8 cellular contexts compared by ENCODE assay signal in the genomic region with DNA sequence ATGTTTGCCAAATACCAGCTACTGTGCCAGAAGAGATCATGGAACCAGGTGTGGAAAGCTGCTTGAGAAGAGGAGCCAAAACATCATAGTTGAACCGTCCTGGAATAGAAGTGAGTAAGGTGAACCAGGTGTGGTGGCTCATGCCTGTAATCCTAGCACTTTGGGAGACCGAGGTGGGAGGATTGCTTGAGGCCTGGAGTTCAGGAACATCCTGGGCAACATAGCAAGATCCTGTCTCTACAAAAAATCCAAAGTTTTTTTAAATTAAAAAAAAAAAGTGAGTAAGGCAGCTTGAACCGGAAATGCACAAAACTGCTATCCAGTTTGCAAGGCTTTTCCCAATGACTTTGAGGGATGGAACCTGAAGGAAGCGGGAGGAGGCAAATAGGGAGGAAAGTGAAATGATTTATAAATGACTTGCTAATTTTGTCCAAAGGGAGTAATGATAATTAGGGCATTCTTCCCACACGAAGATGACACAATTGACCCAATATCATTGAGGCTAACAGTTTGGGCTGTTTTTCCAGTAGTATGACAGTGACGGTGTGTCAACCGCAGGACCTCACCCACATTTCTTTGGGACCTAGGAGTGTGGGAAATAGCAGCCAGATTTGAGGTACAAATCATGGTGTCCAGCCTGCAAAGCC. TPM values are rescaled to one million over a fixed set of nuclear protein-coding genes. Genes with fewer than 3 reads are reported as not detected.
A peak's percentile ranks its signal among the peaks of the same experiment; 100 is the strongest.
DNase-seq lines count a peak whose midpoint lies in the region; ATAC-seq lines count a peak whose summit lies in the region.

No MANE protein-coding gene starts in this region.

- no CpG with 5 or more reads among the region's 7 CpGs for WGBS in trophoblast cell (ENCODE audit: extremely low coverage, insufficient coverage, insufficient read length)

- H2BK120ac ChIP-seq in trophoblast cell (ENCODE audit: insufficient read depth, low read length, poor library complexity): no peak overlapping the region

- no peak overlapping the region for H3K23ac ChIP-seq in trophoblast cell (ENCODE audit: low read length)

- peak overlapping the region; percentile 52 for H2BK12ac ChIP-seq in trophoblast cell (ENCODE audit: low read length)

- H4K12ac ChIP-seq in trophoblast cell (ENCODE audit: low read depth, low read length): no peak overlapping the region

- peaks cover 8 to 40% (median 22%) of the 10 kb centered on the region in 10 experiments; a peak in 19 of 20 replicates for H3K4me1 ChIP-seq in BLaER1 treated with 17β-estradiol and CSF1 and Interleukin-3, amounts not matched to agents 10 nM and 100 nM
- H3K4me1 ChIP-seq in SJSA1 (replicated peaks) (peaks cover 51% of the 10 kb centered on the region), trophoblast cell (ENCODE audit: control insufficient read depth in 1 of 2, insufficient read depth in 2 of 2, low read length in 2 of 2) (peaks cover 18% of the 10 kb centered on the region in 2 experiments)

- DNase-seq in SJSA1 (ENCODE audit: low read depth in 1 of 2, low spot score in 2 of 2) (no peak), globus pallidus (ENCODE audit: low spot score) (peak; percentile 16), trophoblast cell (no peak), amniotic stem cell (lab: John Stamatoyannopoulos, UW) (no peak)

- 0 out of 20 replicates have a peak overlapping the region, but pooled peaks of 2 of the 10 experiments have one; percentile 69 to 72 for H3K4me3 ChIP-seq in BLaER1 treated with 17β-estradiol and CSF1 and Interleukin-3, amounts not matched to agents 10 nM and 100 nM
- H3K4me3 ChIP-seq in SJSA1 (peak overlapping the region; percentile 94; the same call in 1 of the 2 replicates), trophoblast cell (ENCODE audit: low read depth, low read length) (no peak overlapping the region)

- H3K79me2 ChIP-seq in trophoblast cell (ENCODE audit: control insufficient read depth, insufficient read depth, low read length, poor library complexity): peaks cover 21% of the 10 kb centered on the region

- H2AK5ac ChIP-seq in trophoblast cell (ENCODE audit: low read length): peak overlapping the region; percentile 60

- H3K18ac ChIP-seq in trophoblast cell (ENCODE audit: low read length): no peak overlapping the region

- H4K8ac ChIP-seq in trophoblast cell (ENCODE audit: low read depth, low read length): no peak overlapping the region

- H3K4me2 ChIP-seq in BLaER1 treated with 17β-estradiol and CSF1 and Interleukin-3, amounts not matched to agents 10 nM and 100 nM: peak overlapping the region in 6 of 11 experiments; percentile 87 to 98 (median 94); a peak in 9 of 22 replicates
- no peak overlapping the region for H3K4me2 ChIP-seq in trophoblast cell (ENCODE audit: low read length)

- no peaks in the 10 kb centered on the region for H3K9me3 ChIP-seq in BLaER1 treated with 17β-estradiol and CSF1 and Interleukin-3, amounts not matched to agents 10 nM and 100 nM (replicated peaks in 1 of 11)
- H3K9me3 ChIP-seq in SJSA1 (replicated peaks) (no peaks in the 10 kb centered on the region; the same call in 1 of the 2 replicates), trophoblast cell (ENCODE audit: insufficient read depth, low read depth, low read length) (no peaks in the 10 kb centered on the region)

- H3K27me3 ChIP-seq in BLaER1 treated with 17β-estradiol and CSF1 and Interleukin-3, amounts not matched to agents 10 nM and 100 nM: peaks cover 24 to 41% (median 36%) of the 10 kb centered on the region in 11 experiments; a peak in 21 of 22 replicates
- H3K27me3 ChIP-seq in SJSA1 (replicated peaks) (no peaks in the 10 kb centered on the region), trophoblast cell (ENCODE audit: insufficient read depth, low read length) (peaks cover 2% of the 10 kb centered on the region)

- no peak overlapping the region for H3K4ac ChIP-seq in trophoblast cell (ENCODE audit: low read depth, low read length)

- H2AFZ ChIP-seq in trophoblast cell (ENCODE audit: insufficient read depth, low read length, poor library complexity): peak overlapping the region; percentile 33

- no peak for ATAC-seq in HG03097 (IDR thresholded peaks at IDR 0.05; ENCODE audit: low FRiP score, unreplicated experiment)
- no peak for ATAC-seq in HG02678 (IDR thresholded peaks at IDR 0.05; ENCODE audit: unreplicated experiment)
- ATAC-seq in GM19397 (IDR thresholded peaks at IDR 0.05; ENCODE audit: unreplicated experiment): no peak

- no peak overlapping the region for H4K91ac ChIP-seq in trophoblast cell (ENCODE audit: low read depth, low read length)

- H2BK5ac ChIP-seq in trophoblast cell (ENCODE audit: low read depth, low read length, poor library complexity): no peak overlapping the region

- no peak overlapping the region for H3K9ac ChIP-seq in BLaER1 treated with 17β-estradiol and CSF1 and Interleukin-3, amounts not matched to agents 10 nM and 100 nM
- no peak overlapping the region for H3K9ac ChIP-seq in trophoblast cell (ENCODE audit: low read length)

- no peaks in the 10 kb centered on the region for H3K36me3 ChIP-seq in BLaER1 treated with 17β-estradiol and CSF1 and Interleukin-3, amounts not matched to agents 10 nM and 100 nM
- H3K36me3 ChIP-seq in SJSA1: peaks cover 34% of the 10 kb centered on the region
- H3K36me3 ChIP-seq in trophoblast cell (ENCODE audit: control insufficient read depth in 1 of 2, insufficient read depth in 2 of 2, low read length in 2 of 2): peaks cover 0 to 2% of the 10 kb centered on the region in 2 experiments

- no peak overlapping the region for H3K27ac ChIP-seq in BLaER1 treated with 17β-estradiol and CSF1 and Interleukin-3, amounts not matched to agents 10 nM and 100 nM
- H3K27ac ChIP-seq in SJSA1 (peak overlapping the region; percentile 87), trophoblast cell (ENCODE audit: low read depth, low read length) (no peak overlapping the region)

- H3K79me1 ChIP-seq in trophoblast cell (ENCODE audit: low read length): peaks cover 25% of the 10 kb centered on the region

- H3K14ac ChIP-seq in trophoblast cell (ENCODE audit: low read length): peak overlapping the region; percentile 46

- peaks cover 0 to 22% (median 7%) of the 10 kb centered on the region in 11 experiments; a peak in 12 of 22 replicates for H4K20me1 ChIP-seq in BLaER1 treated with 17β-estradiol and CSF1 and Interleukin-3, amounts not matched to agents 10 nM and 100 nM

RNA-seq across cellular contexts. Expression of a gene that starts 1.5 kb away (rescaled TPM):
- total RNA-seq in SJSA1 (2014; rRNA removed; shearing (Covaris generic)): 543 and 602 TPM in 2 replicates
- 202 and 212 TPM in 2 replicates for polyA plus RNA-seq in trophoblast cell (2013)
